In the genomic region with DNA sequence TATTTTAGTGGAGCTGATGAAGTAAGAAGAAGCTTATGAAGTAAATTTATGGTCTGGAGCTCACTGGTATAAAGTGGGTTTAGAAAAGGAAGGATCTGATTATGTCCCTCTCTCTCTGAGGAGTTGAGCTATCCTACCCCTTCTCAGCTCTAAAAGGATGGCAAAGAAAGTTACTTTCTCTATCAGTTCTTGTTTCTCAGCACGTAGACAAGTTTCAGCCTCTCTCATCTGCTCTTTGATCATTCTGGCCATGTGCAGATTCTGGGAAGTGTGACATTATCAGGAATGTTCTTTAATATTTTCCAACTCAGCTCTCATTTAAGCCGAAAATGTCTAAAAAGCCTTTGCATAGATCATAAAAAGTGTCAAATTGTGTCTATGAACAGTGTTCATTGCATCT, we compare ENCODE assay signal across 17 cellular contexts. TPM values are rescaled to one million over a fixed set of nuclear protein-coding genes. Genes with fewer than 3 reads are reported as not detected.
A peak's percentile ranks its signal among the peaks of the same experiment; 100 is the strongest.
DNase-seq lines count a peak whose midpoint lies in the region; ATAC-seq, FAIRE-seq and TF ChIP-seq lines count a peak whose summit lies in the region.
"Had no signal": no experiment of that assay in that cellular context is flagged by ENCODE, and none has a peak within 500 bp of the region (broad histone marks: within the 10 kb centered on the region; RNA-seq: fewer than 3 reads in every experiment).

No MANE protein-coding gene starts in this region.

- H3K4me1 Mint-ChIP-seq in activated T-cell treated with anti-CD3 and anti-CD28 coated beads, Interleukin-2, amount 50 U/mL, for 4 hours (ENCODE audit: low read depth) = peaks cover 13% of the 10 kb centered on the region

- TF ChIP-seq POLR2A in GM12891 (IDR thresholded peaks at IDR 0.05; ENCODE audit: low read depth, low read length) = no peak

- peak; percentile 70 for ATAC-seq in GM18867 (IDR thresholded peaks at IDR 0.05; ENCODE audit: unreplicated experiment)
- ATAC-seq in GM21723 (IDR thresholded peaks at IDR 0.05; ENCODE audit: unreplicated experiment) = peak; percentile 70
- ATAC-seq in HG03432 (IDR thresholded peaks at IDR 0.05; ENCODE audit: unreplicated experiment) = peak; percentile 56
- no peak for ATAC-seq in activated T-cell treated with anti-CD3 and anti-CD28 coated beads, Interleukin-2, amount 50 U/mL, for 4 hours

- no peaks in the 10 kb centered on the region for H3K36me3 Mint-ChIP-seq in activated T-cell treated with anti-CD3 and anti-CD28 coated beads, Interleukin-2, amount 50 U/mL, for 4 hours (ENCODE audit: insufficient read depth)

- no peaks in the 10 kb centered on the region for H3K9me3 Mint-ChIP-seq in activated T-cell treated with anti-CD3 and anti-CD28 coated beads, Interleukin-2, amount 50 U/mL, for 4 hours
- H3K9me3 Mint-ChIP-seq: CD4-positive, alpha-beta T cell; T-helper 1 cell treated with Interleukin-12 subunit alpha and Interleukin-12 subunit beta and Interleukin-4 antibody, amounts not matched to agents 30 μg/mL and 1 μg/mL, for 36 hours had no signal

- no peak for DNase-seq in GM12891 (ENCODE audit: insufficient read length, low spot score)
- no peak for DNase-seq in ecto neural progenitor cell (ENCODE audit: low spot score)
- DNase-seq in effector CD4-positive, alpha-beta T cell = no peak
- no peak for DNase-seq in NCI-H82 treated with DMSO at 0.1 percent for 48 hours (lab: John Stamatoyannopoulos, UW; ENCODE audit: unreplicated experiment)
- no peak for DNase-seq in activated T-cell treated with anti-CD3 and anti-CD28 coated beads, Interleukin-2, amount 50 U/mL, for 4 hours
- DNase-seq: Caco-2; CD4-positive, alpha-beta T cell; GF-D8; H7; KBM-7; NCI-H1694 treated with DMSO at 0.1 percent for 48 hours; NCI-H524 had no signal

- peak; percentile 28 for FAIRE-seq in GM12891 (lab: Jason Lieb, UNC)
- FAIRE-seq: A204.1 had no signal

- no peak overlapping the region for H3K4me3 Mint-ChIP-seq in activated T-cell treated with anti-CD3 and anti-CD28 coated beads, Interleukin-2, amount 50 U/mL, for 4 hours
- H3K4me3 Mint-ChIP-seq: CD4-positive, alpha-beta T cell; T-helper 1 cell treated with Interleukin-12 subunit alpha and Interleukin-12 subunit beta and Interleukin-4 antibody, amounts not matched to agents 30 μg/mL and 1 μg/mL, for 36 hours had no signal

- H3K27me3 Mint-ChIP-seq in activated T-cell treated with anti-CD3 and anti-CD28 coated beads, Interleukin-2, amount 50 U/mL, for 4 hours (ENCODE audit: low read depth) = peaks cover 19% of the 10 kb centered on the region

TF ChIP-seq in GM12891, 5 proteins besides CTCF, POLR2A, EP300 and RAD21:
- TF ChIP-seq POU2F2 (IDR thresholded peaks at IDR 0.05; ENCODE audit: low read depth, low read length) (no peak), TAF1 (IDR thresholded peaks at IDR 0.05; ENCODE audit: low read depth, low read length) (no peak), SPI1 (IDR thresholded peaks at IDR 0.05; ENCODE audit: low read depth, low read length) (no peak), PAX5 (IDR thresholded peaks at IDR 0.05; ENCODE audit: insufficient read depth, low read length, severe bottlenecking) (no peak), POLR2AphosphoS5 (IDR thresholded peaks at IDR 0.05; ENCODE audit: low read depth, low read length) (no peak)

RNA-seq across cellular contexts. Expression of gene EGLN3, which starts 5.8 kb away (rescaled TPM):
- polyA plus RNA-seq in GM12891 (2012; ENCODE audit: low read depth, missing spikeins) = 5.0 TPM
- 1 to 10 TPM; 2.0 to 2.8 (median 2.4) TPM for total RNA-seq in activated T-cell treated with anti-CD3 and anti-CD28 coated beads, Interleukin-2, amount 50 U/mL, for 4 hours

Comparison
In these comparisons a context has a peak if more than half of its experiments do, and no peak if none do; other contexts are left out.
1. ATAC-seq: peak in GM18867 (single experiment), GM21723 (single experiment) and HG03432 (single experiment); none in activated T-cell treated with anti-CD3 and anti-CD28 coated beads, Interleukin-2, amount 50 U/mL, for 4 hours (0 of 2).